8 cellular contexts compared by ENCODE assay signal in the genomic region with DNA sequence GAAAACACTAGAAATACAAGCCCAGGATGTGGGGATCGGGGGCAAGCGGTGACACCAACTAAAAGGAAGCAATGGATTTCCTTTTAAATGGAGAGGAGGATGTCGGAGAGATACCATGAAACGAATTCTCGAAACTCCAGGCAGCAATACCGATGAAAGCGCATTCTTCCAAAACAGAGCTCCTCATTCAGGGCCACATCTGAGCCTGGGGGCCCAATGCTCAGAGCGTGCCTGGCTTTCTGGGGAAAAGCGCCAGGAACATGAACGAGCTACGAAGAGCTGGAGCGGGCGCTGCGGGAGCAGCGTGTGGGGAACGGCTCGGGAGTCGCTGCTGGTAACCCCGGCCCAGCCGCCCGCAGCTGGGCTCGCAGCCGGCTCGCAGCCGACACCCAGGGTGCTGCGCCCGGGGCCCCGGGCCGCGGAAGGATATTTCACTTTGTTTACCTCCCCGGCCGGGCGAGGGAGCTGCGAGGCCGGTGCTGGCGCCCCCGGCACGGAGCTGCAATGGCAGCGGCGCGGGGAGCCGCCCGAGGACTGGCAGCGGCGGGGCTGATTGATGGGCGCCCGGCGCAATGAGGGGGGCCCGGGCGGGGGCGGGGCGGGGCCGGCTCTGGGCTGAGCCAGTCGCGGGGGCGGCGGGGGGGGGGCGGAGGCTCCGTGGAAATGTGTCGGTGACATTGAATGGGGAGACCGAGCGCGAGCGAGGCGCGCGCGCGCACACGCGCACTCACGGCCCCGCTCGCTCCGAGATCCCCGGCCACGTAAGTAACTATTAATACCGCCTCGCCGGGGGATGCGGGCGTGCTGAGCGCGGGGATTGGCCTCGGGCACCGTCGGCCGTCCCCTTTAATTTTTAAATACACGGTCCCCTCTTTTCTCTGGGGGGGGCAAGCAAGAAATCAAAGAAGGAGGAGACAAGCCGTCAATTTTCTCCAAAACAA. TPM values are rescaled to one million over a fixed set of nuclear protein-coding genes. Genes with fewer than 3 reads are reported as not detected.
A peak's percentile ranks its signal among the peaks of the same experiment; 100 is the strongest.
DNase-seq lines count a peak whose midpoint lies in the region; ATAC-seq, FAIRE-seq and TF ChIP-seq lines count a peak whose summit lies in the region.

A gene (plus strand): TSS at position 687 of the 941 bp plus-strand sequence. CDS start 1,372 bp downstream, outside the sequence.

- POLR2A ChIA-PET in HepG2 (lab: Yijun Ruan, JAX): no interaction called here

- 0 out of 2 replicates have a peak, but pooled peaks have one; percentile 11 for TF ChIP-seq RAD21 in HepG2 (CRISPR knock-in tag; IDR thresholded peaks at IDR 0.05)

- peak within 1 kb of the TSS; percentile 53 to 71 (median 55) for H3K4me3 ChIP-seq in HepG2 (replicated peaks in 1 of 3; ENCODE audit: insufficient read depth in 1 of 3, low read depth in 2 of 3, low read length in 3 of 3)

- no peak for TF ChIP-seq POLR2A in HepG2 (IDR thresholded peaks at IDR 0.05; ENCODE audit: insufficient read depth in 1 of 2, low read depth in 2 of 2, low read length in 2 of 2)

- intact Hi-C loops in HepG2 (cut with micrococcal nuclease; ENCODE audit: unreplicated experiment): loop anchor here (1.0 to 5.0 kb wide), 6 partner anchors 62 to 888 kb away; no protein-coding TSS in a partner anchor

- H3K4me1 ChIP-seq in HepG2 (ENCODE audit: insufficient read depth, low read length): peaks cover 25% of the 10 kb centered on the region

- TF ChIP-seq EP300 in HepG2 (IDR thresholded peaks at IDR 0.05; ENCODE audit: low read depth in 2 of 2, low read length in 2 of 2) (no peak), HepG2 (CRISPR knock-in tag; IDR thresholded peaks at IDR 0.05; ENCODE audit: borderline replicate concordance) (no peak)

- in situ Hi-C loops in HepG2 (cut with HindIII; ENCODE audit: extremely low pct_ligation_motif_present, low pct_unique_long_range_greater_than_20kb): loop anchor here (5.0 kb wide), 1 partner anchor 884 kb away; no protein-coding TSS in a partner anchor

- H3K36me3 ChIP-seq in HepG2 (replicated peaks in 1 of 2; ENCODE audit: control insufficient read depth in 1 of 2, insufficient read depth in 2 of 2, low read length in 2 of 2): no peaks in the 10 kb centered on the region

- H4K20me1 ChIP-seq in HepG2 (ENCODE audit: insufficient read depth, low read length): no peaks in the 10 kb centered on the region

- peaks cover 6 to 45% of the 10 kb centered on the region in 2 experiments for H3K27me3 ChIP-seq in HepG2 (ENCODE audit: control insufficient read depth in 1 of 2, insufficient read depth in 2 of 2, low read length in 2 of 2)

- 2% methylated on average over 28 of the region's 90 CpGs for WGBS in HepG2 (ENCODE audit: low lambda C conversion rate)

- TF ChIP-seq CTCF in HepG2 (CRISPR knock-in tag; IDR thresholded peaks at IDR 0.05): peak; percentile 48

- H2AFZ ChIP-seq in HepG2 (ENCODE audit: low read length): no peak within 1 kb of the TSS

- H3K79me2 ChIP-seq in HepG2 (ENCODE audit: insufficient read depth, low read length): no peaks in the 10 kb centered on the region

- H3K9ac ChIP-seq in HepG2 (ENCODE audit: insufficient read depth, low read depth, low read length): peak within 1 kb of the TSS; percentile 35

- FAIRE-seq in HepG2 (lab: Jason Lieb, UNC): no peak

- H3K4me2 ChIP-seq in HepG2 (ENCODE audit: low read depth, low read length): peak within 1 kb of the TSS; percentile 95

- no peak within 1 kb of the TSS for H3K27ac ChIP-seq in HepG2 (ENCODE audit: extremely low read length, insufficient read depth, low read length)

- DNase-seq in AG08396 (ENCODE audit: low spot score) (peak; percentile 94), NCI-H774 (lab: John Stamatoyannopoulos, UW) (peak; percentile 83), dermis blood vessel endothelial cell (peak; percentile 91), HepG2 (ENCODE audit: low spot score) (peak; percentile 41)
- peak; percentile 89 to 90 for DNase-seq in activated CD4-positive, alpha-beta T cell treated with anti-CD3 and anti-CD28 coated beads, Interleukin-2, amount 50 U/mL, for 4 hours
- peak; percentile 70 to 77 for DNase-seq in stimulated activated CD4-positive, alpha-beta T cell treated with anti-CD3 and anti-CD28 coated beads, Interleukin-2, amount 100 ng/mL, for 48 hours

- no peaks in the 10 kb centered on the region for H3K9me3 ChIP-seq in HepG2 (ENCODE audit: low read length)

- CTCF ChIA-PET in HepG2 (lab: Yijun Ruan, JAX; ENCODE audit: low intra/inter-chr PET ratio, low total read pairs): no interaction called here

- ATAC-seq in GM19035 (IDR thresholded peaks at IDR 0.05; ENCODE audit: unreplicated experiment): peak; percentile 71
- ATAC-seq in HG03442 (IDR thresholded peaks at IDR 0.05; ENCODE audit: unreplicated experiment): peak; percentile 81
- ATAC-seq in HepG2: peak; percentile 82

- no TSS peak for BruUV-seq in HepG2 (replicated peaks; lab: Mats Ljungman, UMichigan)

TF ChIP-seq in HepG2, 621 proteins besides CTCF, POLR2A, EP300 and RAD21 (continues in another document):
- peak; percentile 60; the same call in 1 of the 2 replicates for TF ChIP-seq MAZ (IDR thresholded peaks at IDR 0.05; ENCODE audit: borderline replicate concordance, low read depth, low read length)
- peak; percentile 46; the same call in 1 of the 2 replicates for TF ChIP-seq MAZ (CRISPR knock-in tag; IDR thresholded peaks at IDR 0.05; ENCODE audit: low read depth)
- TF ChIP-seq KLF12 (CRISPR knock-in tag; IDR thresholded peaks at IDR 0.05; ENCODE audit: borderline replicate concordance): 0 out of 2 replicates have a peak, but pooled peaks have one; percentile 7
- no peak for TF ChIP-seq ZMYM3 (CRISPR knock-in tag; IDR thresholded peaks at IDR 0.05)
- TF ChIP-seq KDM2A (CRISPR knock-in tag; IDR thresholded peaks at IDR 0.05; ENCODE audit: borderline replicate concordance, low read depth): peak; percentile 55; the same call in 1 of the 2 replicates
- TF ChIP-seq POGZ (CRISPR knock-in tag; IDR thresholded peaks at IDR 0.05): peak; percentile 42; the same call in 1 of the 2 replicates
- TF ChIP-seq ZNF891 (CRISPR knock-in tag; IDR thresholded peaks at IDR 0.05): no peak
- no peak for TF ChIP-seq EEA1 (CRISPR knock-in tag; IDR thresholded peaks at IDR 0.05; ENCODE audit: borderline replicate concordance)
- TF ChIP-seq PLRG1 (conservative IDR thresholded peaks at IDR 0.05): no peak
- TF ChIP-seq RFX1 (IDR thresholded peaks at IDR 0.05): no peak
- no peak for TF ChIP-seq MED1 (CRISPR knock-in tag; IDR thresholded peaks at IDR 0.05)

RNA-seq across cellular contexts. Expression of the gene that starts here (rescaled TPM):
- total RNA-seq in dermis blood vessel endothelial cell: 73.6 and 141 TPM in 2 replicates
- total RNA-seq in HepG2 (2016; rRNA removed; fragmentation: Illumina TruSeq; extraction: Trizol): 1.3 and 2.3 TPM in 2 replicates
- total RNA-seq in HepG2 (2016; cell fraction: cytosol; rRNA removed; fragmentation: Illumina TruSeq; extraction: Trizol; ENCODE audit: low read depth): 0.26 and 0.61 TPM in 2 replicates
- total RNA-seq in HepG2 (2016; cell fraction: insoluble cytoplasmic fraction; rRNA removed; fragmentation: Illumina TruSeq; extraction: Trizol): 1.2 and 1.3 TPM in 2 replicates
- 0.77 and 1.2 TPM in 2 replicates for total RNA-seq in HepG2 (2016; cell fraction: membrane; rRNA removed; fragmentation: Illumina TruSeq; extraction: Trizol)
- 1.6 and 3.2 TPM in 2 replicates for total RNA-seq in HepG2 (2016; cell fraction: nucleus; rRNA removed; fragmentation: Illumina TruSeq; extraction: Trizol)
- polyA plus RNA-seq in HepG2 (2011; rRNA removed): 0.68 and 1.1 TPM in 2 replicates
- polyA plus RNA-seq in HepG2 (2011; cell fraction: cytosol; rRNA removed): 0.67 and 0.88 TPM in 2 replicates
- 3.9 and 4.0 TPM in 2 replicates for polyA plus RNA-seq in HepG2 (2011; cell fraction: nucleus; rRNA removed)
- polyA plus RNA-seq in HepG2 (2012): 1.4 and 2.5 TPM in 2 replicates
- polyA plus RNA-seq in HepG2 (2016; cell fraction: cytosol; fragmentation: Illumina TruSeq; extraction: Trizol; ENCODE audit: low read depth): 0.32 and 0.33 TPM in 2 replicates
- polyA plus RNA-seq in HepG2 (2016; cell fraction: insoluble cytoplasmic fraction; fragmentation: Illumina TruSeq; extraction: Trizol; ENCODE audit: low read depth): 1.0 and 1.4 TPM in 2 replicates
- 1.3 TPM in 2 replicates for polyA plus RNA-seq in HepG2 (2016; cell fraction: membrane; fragmentation: Illumina TruSeq; extraction: Trizol; ENCODE audit: low read depth)
- polyA plus RNA-seq in HepG2 (2016; cell fraction: nucleus; fragmentation: Illumina TruSeq; extraction: Trizol; ENCODE audit: insufficient read depth, low read depth): 4.2 and 4.5 TPM in 2 replicates
- 1.1 TPM in 1 of 2 replicates, not detected in the other for polyA minus RNA-seq in HepG2 (2011; rRNA and poly(A)+ RNA removed; ENCODE audit: low replicate concordance)
- polyA minus RNA-seq in HepG2 (2011; cell fraction: cytosol; rRNA and poly(A)+ RNA removed): 0.49 and 0.62 TPM in 2 replicates
- polyA minus RNA-seq in HepG2 (2011; cell fraction: nucleus; rRNA and poly(A)+ RNA removed): 3.2 and 4.1 TPM in 2 replicates

Comparison
In these comparisons a context has a peak if more than half of its experiments do, and no peak if none do; other contexts are left out.
1. RNA of the gene that starts here (total RNA-seq): 73.6 to 141 TPM in dermis blood vessel endothelial cell; 0.26 to 3.2 TPM in HepG2; every median in the first group is over 10 times any median in the second.
2. DNase-seq: peak in every context shown above with its lines; median percentile 94 in AG08396; 91 in dermis blood vessel endothelial cell; 90 in activated CD4-positive, alpha-beta T cell treated with anti-CD3 and anti-CD28 coated beads, Interleukin-2, amount 50 U/mL, for 4 hours; 83 in NCI-H774; 74 in stimulated activated CD4-positive, alpha-beta T cell treated with anti-CD3 and anti-CD28 coated beads, Interleukin-2, amount 100 ng/mL, for 48 hours; 41 in HepG2.
3. Peak in every context shown above with its lines, with median percentiles within 50 percentile points of each other: ATAC-seq.